ENCODE assay signal across 8 cellular contexts in the genomic region with DNA sequence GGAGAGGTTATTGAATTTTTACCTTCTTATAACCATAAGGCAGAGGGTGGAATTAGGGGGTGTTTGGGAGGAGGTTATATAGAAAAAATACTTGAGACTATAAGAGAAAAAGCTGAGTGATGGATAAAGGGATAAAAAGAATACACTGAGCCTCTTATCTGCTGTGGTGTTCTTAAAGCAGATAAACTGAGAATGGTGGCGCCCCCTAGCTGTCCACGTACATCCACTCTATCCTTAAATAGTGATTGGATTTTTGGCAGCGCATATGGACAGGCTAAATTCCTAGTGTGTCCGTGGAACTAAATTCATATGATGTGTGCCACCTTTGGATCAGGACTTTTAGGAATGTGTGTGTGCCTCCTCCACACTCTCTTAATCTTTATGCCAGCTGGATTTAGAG.
DNase-seq lines count a peak whose midpoint lies in the region; ATAC-seq and TF ChIP-seq lines count a peak whose summit lies in the region.

No MANE protein-coding gene starts in this region.

- peak; percentile 43 for TF ChIP-seq CTCF in fibroblast of mammary gland (conservative IDR thresholded peaks at IDR 0.05; ENCODE audit: control insufficient read depth, insufficient read depth, low read depth, low read length)

- no peak overlapping the region for H3K4me3 ChIP-seq in fibroblast of mammary gland (ENCODE audit: control insufficient read depth, low read depth, low read length)

- ATAC-seq in HG02981 (IDR thresholded peaks at IDR 0.05; ENCODE audit: unreplicated experiment) (peak; percentile 53), HG02763 (IDR thresholded peaks at IDR 0.05; ENCODE audit: unreplicated experiment) (no peak), GM21367 (IDR thresholded peaks at IDR 0.05; ENCODE audit: unreplicated experiment) (no peak)

- peak; percentile 0 for DNase-seq in COLO668 (lab: John Stamatoyannopoulos, UW; ENCODE audit: unreplicated experiment)
- DNase-seq in activated CD4-positive, alpha-beta T cell treated with anti-CD3 and anti-CD28 coated beads, Interleukin-2, amount 50 U/mL, for 1 hour = peak; percentile 36
- DNase-seq in fibroblast of mammary gland (ENCODE audit: low read depth) = peak; percentile 35
- DNase-seq in stimulated activated CD4-positive, alpha-beta T cell treated with anti-CD3 and anti-CD28 coated beads, Interleukin-2, amount 100 ng/mL, for 48 hours = peak; percentile 33 to 47
- no peak for DNase-seq in NCI-H1105 treated with DMSO at 0.1 percent for 48 hours (lab: John Stamatoyannopoulos, UW)
